ENCODE assay signal across 13 cellular contexts in the genomic region with DNA sequence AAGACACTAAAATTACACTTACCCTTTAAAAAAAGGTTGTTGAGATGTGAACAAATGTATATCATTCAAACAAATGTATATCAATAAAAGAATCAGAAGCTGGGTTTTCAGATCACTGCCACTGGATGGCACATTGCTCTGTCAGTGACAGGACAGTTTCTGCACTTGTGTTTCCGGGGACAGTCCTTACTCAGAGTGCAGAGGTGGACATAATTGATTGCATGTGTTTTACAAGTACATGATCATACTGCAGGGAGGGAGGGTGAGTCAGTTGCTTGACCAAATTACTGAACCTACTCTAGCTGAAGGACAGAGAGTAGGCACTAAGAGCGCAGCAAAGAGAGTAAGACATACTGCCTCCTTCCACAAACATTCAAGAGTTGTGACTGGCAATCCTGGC.
A peak's percentile ranks its signal among the peaks of the same experiment; 100 is the strongest.
DNase-seq lines count a peak whose midpoint lies in the region; ATAC-seq, FAIRE-seq and TF ChIP-seq lines count a peak whose summit lies in the region.
"Had no signal": no experiment of that assay in that cellular context is flagged by ENCODE, and none has a peak within 500 bp of the region (broad histone marks: within the 10 kb centered on the region; RNA-seq: fewer than 3 reads in every experiment).

No MANE protein-coding gene starts in this region.

- TF ChIP-seq RAD21 in HCT116 (IDR thresholded peaks at IDR 0.05; ENCODE audit: low read depth), result peak; percentile 67

- TF ChIP-seq POLR2A in HCT116 (IDR thresholded peaks at IDR 0.05; ENCODE audit: borderline replicate concordance, extremely low read depth, insufficient read depth, insufficient read length), result no peak

- no peak for FAIRE-seq in HTR-8/SVneo (lab: Jason Lieb, UNC)

- no peaks in the 10 kb centered on the region for H3K79me2 ChIP-seq in HCT116 (ENCODE audit: insufficient read depth, low read length)

- H3K4me3 ChIP-seq in AG04449 (ENCODE audit: low read depth, low read length), result no peak overlapping the region
- H3K4me3 ChIP-seq in HCT116 (replicated peaks in 1 of 2; ENCODE audit: low read depth in 1 of 2, low read length in 2 of 2), result no peak overlapping the region
- H3K4me3 ChIP-seq in upper lobe of right lung, result no peak overlapping the region
- H3K4me3 ChIP-seq: gastroesophageal sphincter, lower lobe of right lung, SJSA1 had no signal

- H3K9ac ChIP-seq in HCT116 (ENCODE audit: low read length), result no peak overlapping the region

- H3K36me3 ChIP-seq in HCT116 (ENCODE audit: control insufficient read depth in 1 of 2, insufficient read depth in 2 of 2, low read length in 2 of 2), result no peaks in the 10 kb centered on the region
- no peaks in the 10 kb centered on the region for H3K36me3 ChIP-seq in upper lobe of right lung
- H3K36me3 ChIP-seq: gastroesophageal sphincter, lower lobe of right lung, SJSA1 had no signal

- H3K4me2 ChIP-seq in HCT116 (ENCODE audit: low read length), result peak overlapping the region; percentile 24; the same call in 1 of the 2 replicates

- RAD21 ChIA-PET in HCT116 (lab: Charles Lee; ENCODE audit: low non-redundant PET in 1 of 2, low total read pairs in 2 of 2, uncharacterized antibody in 2 of 2, unreplicated experiment in 2 of 2), result interaction anchor here in 1 of 2 experiments (1.1 kb wide), 1 partner anchor 303 kb away, joined by 3 read pairs; the partner anchor contains the start of gene TENT5A

- POLR2A ChIA-PET in AG04449 (lab: Yijun Ruan, JAX), result no interaction called here
- POLR2A ChIA-PET in HCT116 (lab: Charles Lee), result no interaction called here

- no peaks in the 10 kb centered on the region for H3K9me2 ChIP-seq in HCT116 (ENCODE audit: insufficient read depth)

- BruUV-seq in HCT116 (replicated peaks; lab: Mats Ljungman, UMichigan), result no TSS peak

- intact Hi-C loops in HCT116 (cut with micrococcal nuclease) (loop anchor here (1.0 kb wide), 1 partner anchor 303 kb away; no protein-coding TSS in a partner anchor), upper lobe of right lung (cut with DNase I) (no loop called here)

- peak; percentile 2 for TF ChIP-seq CTCF in AG04449 (IDR thresholded peaks at IDR 0.05; ENCODE audit: insufficient read depth, low read length, missing control alignments)
- TF ChIP-seq CTCF in HCT116 (IDR thresholded peaks at IDR 0.05 in 2 of 3, conservative IDR thresholded peaks at IDR 0.05 in 1 of 3; ENCODE audit: borderline replicate concordance in 1 of 3, insufficient read depth in 1 of 3, low read depth in 2 of 3, low read length in 2 of 3), result peak; percentile 21 to 39 (median 34); a peak in 3 of 6 replicates
- no peak for TF ChIP-seq CTCF in upper lobe of right lung (IDR thresholded peaks at IDR 0.05)

- no peaks in the 10 kb centered on the region for H3K9me3 ChIP-seq in HCT116 (ENCODE audit: control insufficient read depth in 1 of 2, insufficient read depth in 1 of 2, low read depth in 1 of 2, low read length in 2 of 2)
- H3K9me3 ChIP-seq in upper lobe of right lung, result no peaks in the 10 kb centered on the region
- H3K9me3 ChIP-seq: gastroesophageal sphincter, lower lobe of right lung, SJSA1 had no signal

- ATAC-seq in HCT116, result peak; percentile 60
- no peak for ATAC-seq in upper lobe of right lung
- ATAC-seq: activated T-helper 17 cell treated with anti-CD3 and anti-CD28 coated beads, Interleukin-2, amount 50 U/mL, for 72 hours; gastroesophageal sphincter; lower lobe of right lung had no signal

- no peaks in the 10 kb centered on the region for H3K27me3 ChIP-seq in HCT116 (ENCODE audit: insufficient read depth, low read length)
- no peaks in the 10 kb centered on the region for H3K27me3 ChIP-seq in upper lobe of right lung
- H3K27me3 ChIP-seq: gastroesophageal sphincter, SJSA1 had no signal

- H3K4me1 ChIP-seq in HCT116 (ENCODE audit: control insufficient read depth in 1 of 2, insufficient read depth in 2 of 2, low read length in 2 of 2), result peaks cover 5 to 32% of the 10 kb centered on the region in 2 experiments; a peak in 3 of 4 replicates
- H3K4me1 ChIP-seq in upper lobe of right lung, result no peaks in the 10 kb centered on the region
- H3K4me1 ChIP-seq: gastroesophageal sphincter, lower lobe of right lung, SJSA1 had no signal

- DNase-seq in AG04449 (ENCODE audit: low read depth, low spot score) (peak; percentile 37), HCT116 (ENCODE audit: low read depth, low spot score) (peak; percentile 74), amniotic epithelial cell (ENCODE audit: low read depth) (peak; percentile 24), iris pigment epithelial cell (ENCODE audit: low read depth) (peak; percentile 38), upper lobe of right lung (no peak), NCI-H2081 (lab: John Stamatoyannopoulos, UW) (no peak), HTR-8/SVneo (ENCODE audit: insufficient read length, low spot score) (no peak)
- DNase-seq in activated effector memory CD4-positive, alpha-beta T cell treated with anti-CD3 and anti-CD28 coated beads, Interleukin-2, amount 50 U/mL, for 16 hours, result no peak
- DNase-seq: lower lobe of right lung, NCI-H510A treated with DMSO at 0.1 percent for 48 hours had no signal

- CTCF ChIA-PET in AG04449 (lab: Yijun Ruan, JAX), result no interaction called here
- CTCF ChIA-PET in HCT116 (lab: Charles Lee), result interaction anchor here (1.0 kb wide), 1 partner anchor 303 kb away, joined by 3 read pairs; no protein-coding TSS in a partner anchor

- H3K27ac ChIP-seq in HCT116 (ENCODE audit: low read depth, low read length) (no peak overlapping the region), upper lobe of right lung (no peak overlapping the region)
- H3K27ac ChIP-seq: gastroesophageal sphincter, lower lobe of right lung, SJSA1 had no signal

- H2AFZ ChIP-seq in HCT116 (ENCODE audit: low read depth, low read length, poor library complexity, severe bottlenecking), result peak overlapping the region; percentile 14

- no peaks in the 10 kb centered on the region for H4K20me1 ChIP-seq in HCT116 (ENCODE audit: insufficient read depth)

TF ChIP-seq in HCT116, 20 proteins besides CTCF, POLR2A, EP300 and RAD21:
- peak; percentile 15; the same call in 1 of the 2 replicates for TF ChIP-seq EGR1 (IDR thresholded peaks at IDR 0.05; ENCODE audit: low read depth)
- TF ChIP-seq POLR2AphosphoS5 (IDR thresholded peaks at IDR 0.05; ENCODE audit: low read depth, low read length), result peak; percentile 43; the same call in 1 of the 2 replicates
- TF ChIP-seq ZNF274 (IDR thresholded peaks at IDR 0.05; ENCODE audit: low read depth, low read length), result no peak
- peak; percentile 35 for TF ChIP-seq YY1 (IDR thresholded peaks at IDR 0.05; ENCODE audit: extremely low read depth, insufficient replicate concordance, low read depth, low read length)
- TF ChIP-seq SP1 (IDR thresholded peaks at IDR 0.05; ENCODE audit: low read depth), result peak; percentile 28; the same call in 1 of the 2 replicates
- TF ChIP-seq MAX (IDR thresholded peaks at IDR 0.05), result peak; percentile 61; the same call in 1 of the 2 replicates
- peak; percentile 32; the same call in 1 of the 2 replicates for TF ChIP-seq FOSL1 (IDR thresholded peaks at IDR 0.05; ENCODE audit: low read depth)
- TF ChIP-seq SRF (IDR thresholded peaks at IDR 0.05; ENCODE audit: low read depth), result no peak
- TF ChIP-seq CEBPB (IDR thresholded peaks at IDR 0.05; ENCODE audit: low read depth), result peak; percentile 59
- no peak for TF ChIP-seq EZH2 (IDR thresholded peaks at IDR 0.05)
- peak; percentile 74; the same call in 1 of the 2 replicates for TF ChIP-seq CBX3 (IDR thresholded peaks at IDR 0.05; ENCODE audit: low read depth)
TF ChIP-seq in HCT116: peak in this region for 8.

Comparison
In these comparisons a context has a peak if more than half of its experiments do, and no peak if none do; other contexts are left out.
1. DNase-seq: peak in AG04449 (single experiment), HCT116 (single experiment), amniotic epithelial cell (single experiment) and iris pigment epithelial cell (single experiment); none in upper lobe of right lung (single experiment), activated effector memory CD4-positive, alpha-beta T cell treated with anti-CD3 and anti-CD28 coated beads, Interleukin-2, amount 50 U/mL, for 16 hours (single experiment), NCI-H2081 (0 of 2) and HTR-8/SVneo (single experiment).